In the genomic region with DNA sequence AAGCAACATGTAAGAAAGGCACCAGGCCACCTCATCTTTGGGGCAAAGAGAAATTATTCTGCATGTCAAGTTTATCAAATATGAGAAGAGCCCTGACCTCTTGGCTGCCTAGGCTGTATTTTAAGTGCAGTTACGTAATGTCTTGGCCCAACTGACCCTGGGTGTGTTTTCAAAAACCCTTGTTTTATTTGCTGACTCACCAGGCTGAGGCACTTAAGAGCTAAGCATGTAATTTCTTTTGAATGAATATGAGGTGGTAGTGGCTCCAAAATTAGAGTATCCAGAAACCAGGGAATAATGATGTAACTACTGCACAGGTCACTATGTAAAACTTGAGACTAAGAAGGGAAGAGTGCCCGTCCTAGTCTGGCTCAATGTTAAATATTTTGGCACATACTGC, we compare ENCODE assay signal across 10 cellular contexts. TPM values are rescaled to one million over a fixed set of nuclear protein-coding genes. Genes with fewer than 3 reads are reported as not detected.
A peak's percentile ranks its signal among the peaks of the same experiment; 100 is the strongest.
DNase-seq lines count a peak whose midpoint lies in the region; ATAC-seq, FAIRE-seq and TF ChIP-seq lines count a peak whose summit lies in the region.
"Had no signal": no experiment of that assay in that cellular context is flagged by ENCODE, and none has a peak within 500 bp of the region (broad histone marks: within the 10 kb centered on the region; RNA-seq: fewer than 3 reads in every experiment).

No MANE protein-coding gene starts in this region.

- no peak overlapping the region for H3K4me3 Mint-ChIP-seq in astrocyte (ENCODE audit: unreplicated experiment)
- H3K4me3 Mint-ChIP-seq in neural progenitor cell, result no peak overlapping the region

- in situ Hi-C loops in ACHN (cut with HindIII; ENCODE audit: low pct_ligation_motif_present, low pct_unique_long_range_greater_than_20kb, low sequenced_read_pairs), result no loop called here

- H3K27ac Mint-ChIP-seq in astrocyte (ENCODE audit: unreplicated experiment) (no peak overlapping the region), neural progenitor cell (no peak overlapping the region)

- H3K4me1 Mint-ChIP-seq in astrocyte (ENCODE audit: low read depth, unreplicated experiment) (peaks cover 14% of the 10 kb centered on the region), neural progenitor cell (no peaks in the 10 kb centered on the region)

- H3K4me1 ChIP-seq in astrocyte (ENCODE audit: insufficient read depth, low read length), result peaks cover 12% of the 10 kb centered on the region
- peaks cover 5 to 10% of the 10 kb centered on the region in 2 donors for H3K4me1 ChIP-seq in left lung
- no peaks in the 10 kb centered on the region for H3K4me1 ChIP-seq in neural progenitor cell

- peaks cover 8% of the 10 kb centered on the region for H3K9me3 ChIP-seq in astrocyte (ENCODE audit: insufficient read depth, low read depth, low read length)
- H3K9me3 ChIP-seq in left lung, result peaks cover 0 to 11% of the 10 kb centered on the region in 2 donors
- H3K9me3 ChIP-seq in neural progenitor cell (ENCODE audit: low read depth), result no peaks in the 10 kb centered on the region

- H3F3A ChIP-seq in neural progenitor cell (ENCODE audit: low read depth), result no peaks in the 10 kb centered on the region

- H3K9ac ChIP-seq in astrocyte (ENCODE audit: low read length), result no peak overlapping the region
- H3K9ac ChIP-seq in neural progenitor cell, result no peak overlapping the region

- H3K27me3 Mint-ChIP-seq in astrocyte (ENCODE audit: low read depth, unreplicated experiment) (no peaks in the 10 kb centered on the region), neural progenitor cell (ENCODE audit: insufficient read depth, low read depth) (peaks cover 10% of the 10 kb centered on the region)

- TF ChIP-seq CTCF in astrocyte (IDR thresholded peaks at IDR 0.05; ENCODE audit: insufficient read depth, low read depth, low read length), result no peak
- no peak for TF ChIP-seq CTCF in left lung (IDR thresholded peaks at IDR 0.05)
- no peak for TF ChIP-seq CTCF in neural progenitor cell (IDR thresholded peaks at IDR 0.05)

- peak; percentile 11 for DNase-seq in ACHN
- DNase-seq in M059J (ENCODE audit: low read depth), result peak; percentile 84
- peak; percentile 86 for DNase-seq in astrocyte (ENCODE audit: low read depth)
- peak in 1 of 2 donors; percentile 49 for DNase-seq in left lung
- no peak for DNase-seq in NCI-H526 (lab: John Stamatoyannopoulos, UW)
- no peak for DNase-seq in neural progenitor cell (ENCODE audit: low spot score)
- DNase-seq in activated naive CD4-positive, alpha-beta T cell treated with anti-CD3 and anti-CD28 coated beads, Interleukin-2, amount 50 U/mL, for 16 hours, result no peak

- H3K4me2 ChIP-seq in astrocyte (ENCODE audit: low read length), result peak overlapping the region; percentile 67
- no peak overlapping the region for H3K4me2 ChIP-seq in neural progenitor cell

- no peak for FAIRE-seq in astrocyte (lab: Jason Lieb, UNC)
- FAIRE-seq: endometrium had no signal

- ATAC-seq in left lung (peak; percentile 93), HG03378 (IDR thresholded peaks at IDR 0.05; ENCODE audit: unreplicated experiment) (no peak)

- intact Hi-C loops in left lung (cut with DNase I), result no loop called here

- no peak overlapping the region for H3K4me3 ChIP-seq in astrocyte (ENCODE audit: insufficient read depth, low read depth, low read length)
- no peak overlapping the region for H3K4me3 ChIP-seq in left lung
- no peak overlapping the region for H3K4me3 ChIP-seq in neural progenitor cell

- H3K79me2 ChIP-seq in astrocyte (ENCODE audit: insufficient read depth, low read length), result no peaks in the 10 kb centered on the region
- no peaks in the 10 kb centered on the region for H3K79me2 ChIP-seq in neural progenitor cell (ENCODE audit: low read depth)

- H3K27me3 ChIP-seq in astrocyte (ENCODE audit: insufficient read depth, low read length) (no peaks in the 10 kb centered on the region), left lung (no peaks in the 10 kb centered on the region), neural progenitor cell (no peaks in the 10 kb centered on the region)

- no peaks in the 10 kb centered on the region for H4K20me1 ChIP-seq in astrocyte (ENCODE audit: insufficient read depth, low read length)
- no peaks in the 10 kb centered on the region for H4K20me1 ChIP-seq in neural progenitor cell (ENCODE audit: low read depth)

- H3K36me3 ChIP-seq in astrocyte (ENCODE audit: insufficient read depth, low read length) (no peaks in the 10 kb centered on the region), left lung (no peaks in the 10 kb centered on the region), neural progenitor cell (no peaks in the 10 kb centered on the region)

- no peak overlapping the region for H3K27ac ChIP-seq in astrocyte (ENCODE audit: low read depth, low read length)
- H3K27ac ChIP-seq in left lung, result peak overlapping the region in 1 of 2 donors; percentile 42
- no peak overlapping the region for H3K27ac ChIP-seq in neural progenitor cell

- H3K9me3 Mint-ChIP-seq in astrocyte (ENCODE audit: unreplicated experiment), result peaks cover 8% of the 10 kb centered on the region
- H3K9me3 Mint-ChIP-seq in neural progenitor cell, result peaks cover 16% of the 10 kb centered on the region

- H3K36me3 Mint-ChIP-seq in astrocyte (ENCODE audit: low read depth, unreplicated experiment) (peaks cover 2% of the 10 kb centered on the region), neural progenitor cell (no peaks in the 10 kb centered on the region)

- H2AFZ ChIP-seq in astrocyte (ENCODE audit: low read depth, low read length) (no peak overlapping the region), neural progenitor cell (replicated peaks) (no peak overlapping the region)

RNA-seq across cellular contexts. Expression of a gene that starts 24.3 kb away (rescaled TPM):
- total RNA-seq in M059J (2014; rRNA removed; shearing (Covaris generic)), result not detected in 2 replicates
- total RNA-seq in astrocyte (not detected in 2 replicates), left lung (not detected), neural progenitor cell (ENCODE audit: low replicate concordance) (not detected in 2 replicates)
- total RNA-seq: T-helper 2 cell treated with Interferon-gamma antibody and Interleukin-4, amounts not matched to agents 100 ng/mL and 5 ng/mL, for 36 hours had no signal

Comparison
In these comparisons a context has a peak if more than half of its experiments do, and no peak if none do; other contexts are left out.
1. DNase-seq: peak in ACHN (single experiment), M059J (single experiment) and astrocyte (single experiment); none in NCI-H526 (0 of 2), neural progenitor cell (single experiment) and activated naive CD4-positive, alpha-beta T cell treated with anti-CD3 and anti-CD28 coated beads, Interleukin-2, amount 50 U/mL, for 16 hours (single experiment).